1 cellular context compared by ENCODE assay signal in the genomic region with DNA sequence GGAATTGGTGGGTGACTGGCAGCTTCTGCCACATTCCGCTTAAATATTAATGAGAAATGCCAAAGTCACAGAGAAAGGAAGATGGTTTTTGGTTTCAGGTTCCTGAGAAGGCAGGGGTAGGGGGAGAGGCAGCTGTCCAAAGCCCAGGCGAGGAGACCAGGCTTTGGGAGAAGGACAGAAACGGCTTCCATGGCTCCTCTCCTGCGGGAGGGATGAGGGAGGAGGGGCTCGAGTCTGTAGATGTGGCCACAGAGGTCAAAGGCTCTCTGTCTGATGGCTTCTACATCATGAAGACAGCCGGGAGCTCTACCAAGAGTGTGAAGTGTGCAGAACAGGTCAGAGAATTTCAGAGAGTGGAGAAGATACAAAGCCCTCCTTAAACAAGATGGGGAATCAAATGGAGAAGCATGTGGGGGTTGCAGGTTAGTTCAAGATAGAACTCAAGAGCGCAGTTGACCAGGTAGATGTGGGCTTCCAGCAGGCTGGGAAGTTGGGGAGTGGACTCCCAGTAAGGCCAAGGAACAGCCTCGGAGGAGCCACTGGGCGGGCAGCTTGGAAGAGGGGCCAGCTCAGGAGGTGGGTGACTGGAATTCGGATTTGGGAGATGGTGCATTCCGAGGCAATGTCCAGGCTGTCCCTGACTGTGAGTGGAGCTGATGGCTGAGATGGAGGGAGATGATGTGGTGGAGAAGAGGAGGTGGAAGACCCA.
A peak's percentile ranks its signal among the peaks of the same experiment; 100 is the strongest.
TF ChIP-seq lines count a peak whose summit lies in the region.

No MANE protein-coding gene starts in this region.

TF ChIP-seq in K562, 482 proteins besides CTCF, POLR2A, EP300 and RAD21 (continued from another document and continues in another):
- TF ChIP-seq, protein P1, sequence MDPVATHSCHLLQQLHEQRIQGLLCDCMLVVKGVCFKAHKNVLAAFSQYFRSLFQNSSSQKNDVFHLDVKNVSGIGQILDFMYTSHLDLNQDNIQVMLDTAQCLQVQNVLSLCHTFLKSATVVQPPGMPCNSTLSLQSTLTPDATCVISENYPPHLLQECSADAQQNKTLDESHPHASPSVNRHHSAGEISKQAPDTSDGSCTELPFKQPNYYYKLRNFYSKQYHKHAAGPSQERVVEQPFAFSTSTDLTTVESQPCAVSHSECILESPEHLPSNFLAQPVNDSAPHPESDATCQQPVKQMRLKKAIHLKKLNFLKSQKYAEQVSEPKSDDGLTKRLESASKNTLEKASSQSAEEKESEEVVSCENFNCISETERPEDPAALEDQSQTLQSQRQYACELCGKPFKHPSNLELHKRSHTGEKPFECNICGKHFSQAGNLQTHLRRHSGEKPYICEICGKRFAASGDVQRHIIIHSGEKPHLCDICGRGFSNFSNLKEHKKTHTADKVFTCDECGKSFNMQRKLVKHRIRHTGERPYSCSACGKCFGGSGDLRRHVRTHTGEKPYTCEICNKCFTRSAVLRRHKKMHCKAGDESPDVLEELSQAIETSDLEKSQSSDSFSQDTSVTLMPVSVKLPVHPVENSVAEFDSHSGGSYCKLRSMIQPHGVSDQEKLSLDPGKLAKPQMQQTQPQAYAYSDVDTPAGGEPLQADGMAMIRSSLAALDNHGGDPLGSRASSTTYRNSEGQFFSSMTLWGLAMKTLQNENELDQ (CRISPR knock-in tag; IDR thresholded peaks at IDR 0.05; ENCODE audit: borderline replicate concordance), result no peak
- TF ChIP-seq, protein P2, sequence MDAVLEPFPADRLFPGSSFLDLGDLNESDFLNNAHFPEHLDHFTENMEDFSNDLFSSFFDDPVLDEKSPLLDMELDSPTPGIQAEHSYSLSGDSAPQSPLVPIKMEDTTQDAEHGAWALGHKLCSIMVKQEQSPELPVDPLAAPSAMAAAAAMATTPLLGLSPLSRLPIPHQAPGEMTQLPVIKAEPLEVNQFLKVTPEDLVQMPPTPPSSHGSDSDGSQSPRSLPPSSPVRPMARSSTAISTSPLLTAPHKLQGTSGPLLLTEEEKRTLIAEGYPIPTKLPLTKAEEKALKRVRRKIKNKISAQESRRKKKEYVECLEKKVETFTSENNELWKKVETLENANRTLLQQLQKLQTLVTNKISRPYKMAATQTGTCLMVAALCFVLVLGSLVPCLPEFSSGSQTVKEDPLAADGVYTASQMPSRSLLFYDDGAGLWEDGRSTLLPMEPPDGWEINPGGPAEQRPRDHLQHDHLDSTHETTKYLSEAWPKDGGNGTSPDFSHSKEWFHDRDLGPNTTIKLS (IDR thresholded peaks at IDR 0.05; ENCODE audit: borderline replicate concordance, low read depth), result no peak
- TF ChIP-seq RCOR1 (IDR thresholded peaks at IDR 0.05; ENCODE audit: borderline replicate concordance in 1 of 2, low read depth in 2 of 2, low read length in 2 of 2) (no peak), HLTF (IDR thresholded peaks at IDR 0.05) (no peak), SIN3A (IDR thresholded peaks at IDR 0.05; ENCODE audit: borderline replicate concordance in 2 of 2, control insufficient read depth in 1 of 2, low read depth in 2 of 2, low read length in 2 of 2) (no peak), HNRNPL (IDR thresholded peaks at IDR 0.05; ENCODE audit: low read depth, low read length) (no peak), ZNF696 (CRISPR knock-in tag; conservative IDR thresholded peaks at IDR 0.05) (no peak), SRSF3 (IDR thresholded peaks at IDR 0.05; ENCODE audit: insufficient read depth, low read length) (no peak), FOXK2 (conservative IDR thresholded peaks at IDR 0.05 in 1 of 2, IDR thresholded peaks at IDR 0.05 in 1 of 2; ENCODE audit: low read depth in 2 of 2) (no peak), ZNF12 (CRISPR knock-in tag; IDR thresholded peaks at IDR 0.05) (no peak), ZNF347 (CRISPR knock-in tag; IDR thresholded peaks at IDR 0.05; ENCODE audit: low read depth) (no peak), CBX8 (IDR thresholded peaks at IDR 0.05; ENCODE audit: borderline replicate concordance, extremely low read depth, low read depth, low read length, poor library complexity, severe bottlenecking) (no peak), PYGO2 (tag; IDR thresholded peaks at IDR 0.05) (no peak), XRCC3 (IDR thresholded peaks at IDR 0.05) (no peak), PPARD (CRISPR knock-in tag; IDR thresholded peaks at IDR 0.05) (no peak), NR2C2 (CRISPR knock-in tag; IDR thresholded peaks at IDR 0.05) (no peak; the same call in 1 of the 2 replicates), NR2C2 (tag; IDR thresholded peaks at IDR 0.05) (peak; percentile 88), NFE2 (IDR thresholded peaks at IDR 0.05; ENCODE audit: low read depth) (no peak; the same call in 1 of the 2 replicates), ZNF444 (CRISPR knock-in tag; IDR thresholded peaks at IDR 0.05) (no peak), GTF2E2 (tag; IDR thresholded peaks at IDR 0.05) (peak; percentile 59; the same call in 1 of the 2 replicates), ZNF644 (tag; IDR thresholded peaks at IDR 0.05; ENCODE audit: low read depth) (no peak), THRAP3 (IDR thresholded peaks at IDR 0.05; ENCODE audit: borderline replicate concordance) (no peak), POLR2B (IDR thresholded peaks at IDR 0.05; ENCODE audit: low read depth, partially characterized antibody) (peak; percentile 71), RNF2 (IDR thresholded peaks at IDR 0.05) (no peak), DMBX1 (CRISPR knock-in tag; IDR thresholded peaks at IDR 0.05; ENCODE audit: borderline replicate concordance) (no peak), TFAM (CRISPR knock-in tag; conservative IDR thresholded peaks at IDR 0.05) (no peak), ETV1 (tag; conservative IDR thresholded peaks at IDR 0.05; ENCODE audit: low read depth) (no peak), NRF1 (conservative IDR thresholded peaks at IDR 0.05 in 1 of 2, IDR thresholded peaks at IDR 0.05 in 1 of 2) (0 out of 4 replicates have a peak, but pooled peaks of 1 of the 2 experiments have one; percentile 9), ETV5 (CRISPR knock-in tag; IDR thresholded peaks at IDR 0.05; ENCODE audit: low read depth) (peak; percentile 9; the same call in 1 of the 2 replicates), NFYB (IDR thresholded peaks at IDR 0.05; ENCODE audit: extremely low read depth, insufficient read length) (no peak), BCL6 (CRISPR knock-in tag; IDR thresholded peaks at IDR 0.05) (no peak), RAD51 (IDR thresholded peaks at IDR 0.05; ENCODE audit: borderline replicate concordance, low read depth) (no peak), MTA1 (IDR thresholded peaks at IDR 0.05; ENCODE audit: borderline replicate concordance) (0 out of 2 replicates have a peak, but pooled peaks have one; percentile 38), GABPB1 (CRISPR knock-in tag; IDR thresholded peaks at IDR 0.05) (peak; percentile 10; the same call in 1 of the 2 replicates), ZNF282 (CRISPR knock-in tag; IDR thresholded peaks at IDR 0.05) (no peak), YY1 (IDR thresholded peaks at IDR 0.05; ENCODE audit: borderline replicate concordance in 1 of 3, control insufficient read depth in 1 of 3, extremely low read depth in 1 of 3, insufficient read depth in 3 of 3, insufficient read length in 1 of 3, insufficient replicate concordance in 2 of 3, low read depth in 1 of 3, low read length in 2 of 3) (peak in 2 of 3 experiments; percentile 8 to 22), SPI1 (IDR thresholded peaks at IDR 0.05; ENCODE audit: borderline replicate concordance, low read depth, low read length) (no peak), SMAD1 (IDR thresholded peaks at IDR 0.05; ENCODE audit: low read depth, low read length, partially characterized antibody) (no peak), PTTG1 (tag; IDR thresholded peaks at IDR 0.05; ENCODE audit: low read depth) (no peak)
- TF ChIP-seq, protein P3, sequence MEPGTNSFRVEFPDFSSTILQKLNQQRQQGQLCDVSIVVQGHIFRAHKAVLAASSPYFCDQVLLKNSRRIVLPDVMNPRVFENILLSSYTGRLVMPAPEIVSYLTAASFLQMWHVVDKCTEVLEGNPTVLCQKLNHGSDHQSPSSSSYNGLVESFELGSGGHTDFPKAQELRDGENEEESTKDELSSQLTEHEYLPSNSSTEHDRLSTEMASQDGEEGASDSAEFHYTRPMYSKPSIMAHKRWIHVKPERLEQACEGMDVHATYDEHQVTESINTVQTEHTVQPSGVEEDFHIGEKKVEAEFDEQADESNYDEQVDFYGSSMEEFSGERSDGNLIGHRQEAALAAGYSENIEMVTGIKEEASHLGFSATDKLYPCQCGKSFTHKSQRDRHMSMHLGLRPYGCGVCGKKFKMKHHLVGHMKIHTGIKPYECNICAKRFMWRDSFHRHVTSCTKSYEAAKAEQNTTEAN (CRISPR knock-in tag; IDR thresholded peaks at IDR 0.05), result no peak
- TF ChIP-seq, protein P4, sequence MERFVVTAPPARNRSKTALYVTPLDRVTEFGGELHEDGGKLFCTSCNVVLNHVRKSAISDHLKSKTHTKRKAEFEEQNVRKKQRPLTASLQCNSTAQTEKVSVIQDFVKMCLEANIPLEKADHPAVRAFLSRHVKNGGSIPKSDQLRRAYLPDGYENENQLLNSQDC (CRISPR knock-in tag; IDR thresholded peaks at IDR 0.05), result no peak
- TF ChIP-seq, protein P5, sequence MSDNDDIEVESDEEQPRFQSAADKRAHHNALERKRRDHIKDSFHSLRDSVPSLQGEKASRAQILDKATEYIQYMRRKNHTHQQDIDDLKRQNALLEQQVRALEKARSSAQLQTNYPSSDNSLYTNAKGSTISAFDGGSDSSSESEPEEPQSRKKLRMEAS (CRISPR knock-in tag; IDR thresholded peaks at IDR 0.05), result no peak
- TF ChIP-seq, protein P6, sequence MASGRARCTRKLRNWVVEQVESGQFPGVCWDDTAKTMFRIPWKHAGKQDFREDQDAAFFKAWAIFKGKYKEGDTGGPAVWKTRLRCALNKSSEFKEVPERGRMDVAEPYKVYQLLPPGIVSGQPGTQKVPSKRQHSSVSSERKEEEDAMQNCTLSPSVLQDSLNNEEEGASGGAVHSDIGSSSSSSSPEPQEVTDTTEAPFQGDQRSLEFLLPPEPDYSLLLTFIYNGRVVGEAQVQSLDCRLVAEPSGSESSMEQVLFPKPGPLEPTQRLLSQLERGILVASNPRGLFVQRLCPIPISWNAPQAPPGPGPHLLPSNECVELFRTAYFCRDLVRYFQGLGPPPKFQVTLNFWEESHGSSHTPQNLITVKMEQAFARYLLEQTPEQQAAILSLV (tag; IDR thresholded peaks at IDR 0.05), result 0 out of 2 replicates have a peak, but pooled peaks have one; percentile 15
- TF ChIP-seq, protein P7, sequence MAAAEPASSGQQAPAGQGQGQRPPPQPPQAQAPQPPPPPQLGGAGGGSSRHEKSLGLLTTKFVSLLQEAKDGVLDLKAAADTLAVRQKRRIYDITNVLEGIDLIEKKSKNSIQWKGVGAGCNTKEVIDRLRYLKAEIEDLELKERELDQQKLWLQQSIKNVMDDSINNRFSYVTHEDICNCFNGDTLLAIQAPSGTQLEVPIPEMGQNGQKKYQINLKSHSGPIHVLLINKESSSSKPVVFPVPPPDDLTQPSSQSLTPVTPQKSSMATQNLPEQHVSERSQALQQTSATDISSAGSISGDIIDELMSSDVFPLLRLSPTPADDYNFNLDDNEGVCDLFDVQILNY (CRISPR knock-in tag; IDR thresholded peaks at IDR 0.05), result no peak
- TF ChIP-seq, protein P8, sequence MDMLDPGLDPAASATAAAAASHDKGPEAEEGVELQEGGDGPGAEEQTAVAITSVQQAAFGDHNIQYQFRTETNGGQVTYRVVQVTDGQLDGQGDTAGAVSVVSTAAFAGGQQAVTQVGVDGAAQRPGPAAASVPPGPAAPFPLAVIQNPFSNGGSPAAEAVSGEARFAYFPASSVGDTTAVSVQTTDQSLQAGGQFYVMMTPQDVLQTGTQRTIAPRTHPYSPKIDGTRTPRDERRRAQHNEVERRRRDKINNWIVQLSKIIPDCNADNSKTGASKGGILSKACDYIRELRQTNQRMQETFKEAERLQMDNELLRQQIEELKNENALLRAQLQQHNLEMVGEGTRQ (CRISPR knock-in tag; IDR thresholded peaks at IDR 0.05), result no peak
- TF ChIP-seq, protein P9, sequence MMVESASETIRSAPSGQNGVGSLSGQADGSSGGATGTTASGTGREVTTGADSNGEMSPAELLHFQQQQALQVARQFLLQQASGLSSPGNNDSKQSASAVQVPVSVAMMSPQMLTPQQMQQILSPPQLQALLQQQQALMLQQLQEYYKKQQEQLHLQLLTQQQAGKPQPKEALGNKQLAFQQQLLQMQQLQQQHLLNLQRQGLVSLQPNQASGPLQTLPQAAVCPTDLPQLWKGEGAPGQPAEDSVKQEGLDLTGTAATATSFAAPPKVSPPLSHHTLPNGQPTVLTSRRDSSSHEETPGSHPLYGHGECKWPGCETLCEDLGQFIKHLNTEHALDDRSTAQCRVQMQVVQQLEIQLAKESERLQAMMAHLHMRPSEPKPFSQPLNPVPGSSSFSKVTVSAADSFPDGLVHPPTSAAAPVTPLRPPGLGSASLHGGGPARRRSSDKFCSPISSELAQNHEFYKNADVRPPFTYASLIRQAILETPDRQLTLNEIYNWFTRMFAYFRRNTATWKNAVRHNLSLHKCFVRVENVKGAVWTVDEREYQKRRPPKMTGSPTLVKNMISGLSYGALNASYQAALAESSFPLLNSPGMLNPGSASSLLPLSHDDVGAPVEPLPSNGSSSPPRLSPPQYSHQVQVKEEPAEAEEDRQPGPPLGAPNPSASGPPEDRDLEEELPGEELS (CRISPR knock-in tag; IDR thresholded peaks at IDR 0.05; ENCODE audit: borderline replicate concordance), result no peak
- TF ChIP-seq, protein P10, sequence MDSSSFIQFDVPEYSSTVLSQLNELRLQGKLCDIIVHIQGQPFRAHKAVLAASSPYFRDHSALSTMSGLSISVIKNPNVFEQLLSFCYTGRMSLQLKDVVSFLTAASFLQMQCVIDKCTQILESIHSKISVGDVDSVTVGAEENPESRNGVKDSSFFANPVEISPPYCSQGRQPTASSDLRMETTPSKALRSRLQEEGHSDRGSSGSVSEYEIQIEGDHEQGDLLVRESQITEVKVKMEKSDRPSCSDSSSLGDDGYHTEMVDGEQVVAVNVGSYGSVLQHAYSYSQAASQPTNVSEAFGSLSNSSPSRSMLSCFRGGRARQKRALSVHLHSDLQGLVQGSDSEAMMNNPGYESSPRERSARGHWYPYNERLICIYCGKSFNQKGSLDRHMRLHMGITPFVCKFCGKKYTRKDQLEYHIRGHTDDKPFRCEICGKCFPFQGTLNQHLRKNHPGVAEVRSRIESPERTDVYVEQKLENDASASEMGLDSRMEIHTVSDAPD (CRISPR knock-in tag; IDR thresholded peaks at IDR 0.05), result no peak
- TF ChIP-seq, protein P11, sequence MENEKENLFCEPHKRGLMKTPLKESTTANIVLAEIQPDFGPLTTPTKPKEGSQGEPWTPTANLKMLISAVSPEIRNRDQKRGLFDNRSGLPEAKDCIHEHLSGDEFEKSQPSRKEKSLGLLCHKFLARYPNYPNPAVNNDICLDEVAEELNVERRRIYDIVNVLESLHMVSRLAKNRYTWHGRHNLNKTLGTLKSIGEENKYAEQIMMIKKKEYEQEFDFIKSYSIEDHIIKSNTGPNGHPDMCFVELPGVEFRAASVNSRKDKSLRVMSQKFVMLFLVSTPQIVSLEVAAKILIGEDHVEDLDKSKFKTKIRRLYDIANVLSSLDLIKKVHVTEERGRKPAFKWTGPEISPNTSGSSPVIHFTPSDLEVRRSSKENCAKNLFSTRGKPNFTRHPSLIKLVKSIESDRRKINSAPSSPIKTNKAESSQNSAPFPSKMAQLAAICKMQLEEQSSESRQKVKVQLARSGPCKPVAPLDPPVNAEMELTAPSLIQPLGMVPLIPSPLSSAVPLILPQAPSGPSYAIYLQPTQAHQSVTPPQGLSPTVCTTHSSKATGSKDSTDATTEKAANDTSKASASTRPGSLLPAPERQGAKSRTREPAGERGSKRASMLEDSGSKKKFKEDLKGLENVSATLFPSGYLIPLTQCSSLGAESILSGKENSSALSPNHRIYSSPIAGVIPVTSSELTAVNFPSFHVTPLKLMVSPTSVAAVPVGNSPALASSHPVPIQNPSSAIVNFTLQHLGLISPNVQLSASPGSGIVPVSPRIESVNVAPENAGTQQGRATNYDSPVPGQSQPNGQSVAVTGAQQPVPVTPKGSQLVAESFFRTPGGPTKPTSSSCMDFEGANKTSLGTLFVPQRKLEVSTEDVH (IDR thresholded peaks at IDR 0.05; ENCODE audit: low read depth, partially characterized antibody), result no peak
